Comparison of ENCODE assay signal across 1 cellular context in genomic region chr2:12448846-12449480, GRCh38.
TF ChIP-seq lines count a peak whose summit lies in the region.

No MANE protein-coding gene starts in this region.

TF ChIP-seq in K562, 482 proteins besides CTCF, POLR2A, EP300 and RAD21 (continued from another document and continues in another):
- TF ChIP-seq, protein P1, sequence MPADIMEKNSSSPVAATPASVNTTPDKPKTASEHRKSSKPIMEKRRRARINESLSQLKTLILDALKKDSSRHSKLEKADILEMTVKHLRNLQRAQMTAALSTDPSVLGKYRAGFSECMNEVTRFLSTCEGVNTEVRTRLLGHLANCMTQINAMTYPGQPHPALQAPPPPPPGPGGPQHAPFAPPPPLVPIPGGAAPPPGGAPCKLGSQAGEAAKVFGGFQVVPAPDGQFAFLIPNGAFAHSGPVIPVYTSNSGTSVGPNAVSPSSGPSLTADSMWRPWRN (IDR thresholded peaks at IDR 0.05; ENCODE audit: low read depth), result peak; percentile 21; the same call in 1 of the 2 replicates
- peak in 1 of 2 experiments; percentile 67; a peak in 1 of 4 replicates for TF ChIP-seq TRIM24 (IDR thresholded peaks at IDR 0.05)
- TF ChIP-seq SRF (CRISPR knock-in tag; IDR thresholded peaks at IDR 0.05), result no peak
- TF ChIP-seq NR2C1 (IDR thresholded peaks at IDR 0.05), result peak; percentile 65
- TF ChIP-seq NR2C1 (tag; IDR thresholded peaks at IDR 0.05), result peak; percentile 82
- no peak for TF ChIP-seq PHTF2 (CRISPR knock-in tag; IDR thresholded peaks at IDR 0.05)
- no peak for TF ChIP-seq ZNF717 (CRISPR knock-in tag; IDR thresholded peaks at IDR 0.05)
- TF ChIP-seq ZBTB33 (CRISPR knock-in tag; IDR thresholded peaks at IDR 0.05), result no peak
- TF ChIP-seq ATF6 (CRISPR knock-in tag; IDR thresholded peaks at IDR 0.05), result no peak
- peak; percentile 52; the same call in 1 of the 2 replicates for TF ChIP-seq CREB3 (tag; conservative IDR thresholded peaks at IDR 0.05; ENCODE audit: low read depth)
- TF ChIP-seq FOXM1 (IDR thresholded peaks at IDR 0.05; ENCODE audit: low read depth), result peak; percentile 64; the same call in 1 of the 2 replicates
- no peak for TF ChIP-seq FOXM1 (CRISPR knock-in tag; IDR thresholded peaks at IDR 0.05; ENCODE audit: low read depth)
- TF ChIP-seq MYNN (IDR thresholded peaks at IDR 0.05), result no peak
- no peak for TF ChIP-seq MYNN (CRISPR knock-in tag; IDR thresholded peaks at IDR 0.05)
- TF ChIP-seq PHB (CRISPR knock-in tag; IDR thresholded peaks at IDR 0.05), result no peak
- TF ChIP-seq ZNF668 (CRISPR knock-in tag; IDR thresholded peaks at IDR 0.05), result no peak
- TF ChIP-seq KAT2B (IDR thresholded peaks at IDR 0.05; ENCODE audit: low read depth, low read length), result no peak
- peak in 1 of 2 experiments; percentile 78; a peak in 2 of 4 replicates for TF ChIP-seq RCOR1 (IDR thresholded peaks at IDR 0.05; ENCODE audit: borderline replicate concordance in 1 of 2, low read depth in 2 of 2, low read length in 2 of 2)
- TF ChIP-seq SMARCC2 (IDR thresholded peaks at IDR 0.05; ENCODE audit: low read depth), result peak; percentile 49; the same call in 1 of the 2 replicates
- TF ChIP-seq CHCHD3 (CRISPR knock-in tag; IDR thresholded peaks at IDR 0.05), result no peak
- TF ChIP-seq SMARCE1 (IDR thresholded peaks at IDR 0.05), result peak; percentile 63
- no peak for TF ChIP-seq ZBTB26 (CRISPR knock-in tag; IDR thresholded peaks at IDR 0.05)
- no peak for TF ChIP-seq TAF7 (tag; IDR thresholded peaks at IDR 0.05)
- TF ChIP-seq, protein P2, sequence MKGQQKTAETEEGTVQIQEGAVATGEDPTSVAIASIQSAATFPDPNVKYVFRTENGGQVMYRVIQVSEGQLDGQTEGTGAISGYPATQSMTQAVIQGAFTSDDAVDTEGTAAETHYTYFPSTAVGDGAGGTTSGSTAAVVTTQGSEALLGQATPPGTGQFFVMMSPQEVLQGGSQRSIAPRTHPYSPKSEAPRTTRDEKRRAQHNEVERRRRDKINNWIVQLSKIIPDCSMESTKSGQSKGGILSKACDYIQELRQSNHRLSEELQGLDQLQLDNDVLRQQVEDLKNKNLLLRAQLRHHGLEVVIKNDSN (CRISPR knock-in tag; IDR thresholded peaks at IDR 0.05), result no peak
- no peak for TF ChIP-seq MLX (CRISPR knock-in tag; conservative IDR thresholded peaks at IDR 0.05)
- no peak for TF ChIP-seq ZC3H8 (IDR thresholded peaks at IDR 0.05)
- no peak for TF ChIP-seq NCOA6 (IDR thresholded peaks at IDR 0.05)
- no peak for TF ChIP-seq ZNF143 (CRISPR knock-in tag; IDR thresholded peaks at IDR 0.05)
- no peak for TF ChIP-seq RBM34 (IDR thresholded peaks at IDR 0.05; ENCODE audit: borderline replicate concordance, insufficient read depth, low read length)
- TF ChIP-seq RFX1 (IDR thresholded peaks at IDR 0.05), result no peak
- 0 out of 2 replicates have a peak, but pooled peaks have one; percentile 35 for TF ChIP-seq MYBL2 (IDR thresholded peaks at IDR 0.05; ENCODE audit: low read depth)
- TF ChIP-seq MYBL2 (CRISPR knock-in tag; IDR thresholded peaks at IDR 0.05; ENCODE audit: borderline replicate concordance), result no peak
- no peak for TF ChIP-seq RAD51 (IDR thresholded peaks at IDR 0.05; ENCODE audit: borderline replicate concordance, low read depth)
- no peak for TF ChIP-seq LCOR (CRISPR knock-in tag; IDR thresholded peaks at IDR 0.05)
- peak; percentile 21; the same call in 1 of the 2 replicates for TF ChIP-seq MECOM (CRISPR knock-in tag; IDR thresholded peaks at IDR 0.05)
- TF ChIP-seq, protein P3, sequence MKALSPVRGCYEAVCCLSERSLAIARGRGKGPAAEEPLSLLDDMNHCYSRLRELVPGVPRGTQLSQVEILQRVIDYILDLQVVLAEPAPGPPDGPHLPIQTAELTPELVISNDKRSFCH (CRISPR knock-in tag; IDR thresholded peaks at IDR 0.05), result no peak
- TF ChIP-seq, protein P3 (tag; IDR thresholded peaks at IDR 0.05), result no peak; the same call in 1 of the 2 replicates
- TF ChIP-seq GTF2B (IDR thresholded peaks at IDR 0.05; ENCODE audit: extremely low read depth, insufficient read length), result no peak
- TF ChIP-seq NCOA2 (IDR thresholded peaks at IDR 0.05; ENCODE audit: partially characterized antibody in 2 of 2), result no peak
- TF ChIP-seq ZNF79 (CRISPR knock-in tag; IDR thresholded peaks at IDR 0.05; ENCODE audit: low read depth), result no peak
- TF ChIP-seq FOXK1 (CRISPR knock-in tag; IDR thresholded peaks at IDR 0.05; ENCODE audit: borderline replicate concordance), result no peak
- no peak for TF ChIP-seq ZNF311 (CRISPR knock-in tag; IDR thresholded peaks at IDR 0.05)
- no peak for TF ChIP-seq MXI1 (IDR thresholded peaks at IDR 0.05; ENCODE audit: low read depth, low read length)
- TF ChIP-seq, protein P4, sequence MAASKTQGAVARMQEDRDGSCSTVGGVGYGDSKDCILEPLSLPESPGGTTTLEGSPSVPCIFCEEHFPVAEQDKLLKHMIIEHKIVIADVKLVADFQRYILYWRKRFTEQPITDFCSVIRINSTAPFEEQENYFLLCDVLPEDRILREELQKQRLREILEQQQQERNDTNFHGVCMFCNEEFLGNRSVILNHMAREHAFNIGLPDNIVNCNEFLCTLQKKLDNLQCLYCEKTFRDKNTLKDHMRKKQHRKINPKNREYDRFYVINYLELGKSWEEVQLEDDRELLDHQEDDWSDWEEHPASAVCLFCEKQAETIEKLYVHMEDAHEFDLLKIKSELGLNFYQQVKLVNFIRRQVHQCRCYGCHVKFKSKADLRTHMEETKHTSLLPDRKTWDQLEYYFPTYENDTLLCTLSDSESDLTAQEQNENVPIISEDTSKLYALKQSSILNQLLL (CRISPR knock-in tag; IDR thresholded peaks at IDR 0.05; ENCODE audit: borderline replicate concordance), result no peak
- no peak for TF ChIP-seq ZNF263 (CRISPR knock-in tag; IDR thresholded peaks at IDR 0.05; ENCODE audit: borderline replicate concordance)
- no peak for TF ChIP-seq ZSCAN32 (CRISPR knock-in tag; IDR thresholded peaks at IDR 0.05)
- no peak for TF ChIP-seq MEF2A (IDR thresholded peaks at IDR 0.05; ENCODE audit: control insufficient read depth, low read depth, low read length)
- peak; percentile 39 for TF ChIP-seq DACH1 (IDR thresholded peaks at IDR 0.05; ENCODE audit: partially characterized antibody)
- no peak for TF ChIP-seq PTRF (tag; IDR thresholded peaks at IDR 0.05)
- TF ChIP-seq ZNF655 (CRISPR knock-in tag; IDR thresholded peaks at IDR 0.05), result no peak
- TF ChIP-seq ZNF511 (CRISPR knock-in tag; IDR thresholded peaks at IDR 0.05), result no peak
- peak; percentile 81 for TF ChIP-seq CTBP1 (IDR thresholded peaks at IDR 0.05; ENCODE audit: borderline replicate concordance)
